ENCODE assay signal across 16 cellular contexts in the genomic region with DNA sequence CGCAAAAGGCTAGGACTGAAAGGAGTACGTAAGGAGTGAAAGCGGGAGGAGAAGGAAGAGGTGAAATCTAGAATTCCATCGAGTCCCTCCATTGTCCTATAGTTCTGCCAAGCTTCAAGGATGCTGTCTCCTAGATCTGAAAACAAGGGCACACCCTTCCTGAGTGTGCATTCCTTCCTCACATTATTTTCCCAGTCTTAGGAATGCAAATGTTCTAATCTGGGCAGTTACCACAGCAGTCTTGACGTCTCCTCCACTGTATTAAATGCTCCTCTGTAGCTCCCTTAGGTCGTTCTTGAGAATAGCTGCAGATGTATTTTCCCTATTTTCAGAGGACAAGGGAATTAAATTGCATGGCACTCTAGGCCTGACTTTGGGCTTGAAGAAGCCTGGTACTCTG.
DNase-seq lines count a peak whose midpoint lies in the region; TF ChIP-seq lines count a peak whose summit lies in the region.
"Had no signal": no experiment of that assay in that cellular context is flagged by ENCODE, and none has a peak within 500 bp of the region (broad histone marks: within the 10 kb centered on the region; RNA-seq: fewer than 3 reads in every experiment).

No MANE protein-coding gene starts in this region.

- TF ChIP-seq CTCF in osteocyte (IDR thresholded peaks at IDR 0.05) (no peak), ovary (IDR thresholded peaks at IDR 0.05) (no peak), GM13976 (IDR thresholded peaks at IDR 0.05; ENCODE audit: borderline replicate concordance, control extremely low read depth, extremely low read depth, insufficient read depth, missing control alignments) (no peak)

- no peak for TF ChIP-seq POLR2A in ovary (IDR thresholded peaks at IDR 0.05)

- H3K4me1 ChIP-seq in SJSA1 (replicated peaks) (peaks cover 20% of the 10 kb centered on the region), ovary (ENCODE audit: insufficient read depth) (no peaks in the 10 kb centered on the region)

- H3K9me3 Mint-ChIP-seq in osteocyte (ENCODE audit: unreplicated experiment): no peaks in the 10 kb centered on the region

- no peaks in the 10 kb centered on the region for H3K27me3 Mint-ChIP-seq in osteocyte (ENCODE audit: unreplicated experiment)
- H3K27me3 Mint-ChIP-seq: B cell had no signal

- H3K27ac ChIP-seq in SJSA1 (peak overlapping the region; percentile 29), ovary (no peak overlapping the region)
- H3K27ac ChIP-seq: KMS-11, SK-N-MC had no signal

- in situ Hi-C loops in GM13976 (cut with MboI; ENCODE audit: low sequenced_read_pairs, unreplicated experiment): no loop called here

- no peak overlapping the region for H3K4me3 Mint-ChIP-seq in osteocyte (ENCODE audit: unreplicated experiment)
- H3K4me3 Mint-ChIP-seq: B cell; CD4-positive, alpha-beta T cell had no signal

- intact Hi-C loops in ovary (cut with DNase I): no loop called here

- no peak for TF ChIP-seq EP300 in ovary (IDR thresholded peaks at IDR 0.05)

- 51 to 59% (median 56%) methylated on average over 6 of the region's 6 CpGs for WGBS in ovary, 3 donors

- no peaks in the 10 kb centered on the region for H3K36me3 Mint-ChIP-seq in osteocyte (ENCODE audit: unreplicated experiment)

- H3K9me3 ChIP-seq in SJSA1 (replicated peaks) (no peaks in the 10 kb centered on the region), ovary (no peaks in the 10 kb centered on the region)

- DNase-seq in AG20443 (ENCODE audit: low spot score) (peak; percentile 76), SJSA1 (ENCODE audit: low read depth in 1 of 2, low spot score in 2 of 2) (peak in 1 of 2 experiments; percentile 57), dedifferentiated amniotic fluid mesenchymal stem cell (ENCODE audit: extremely low spot score) (peak; percentile 52), osteocyte (ENCODE audit: extremely low spot score, unreplicated experiment) (no peak), ovary (no peak), GM13976 (ENCODE audit: low spot score) (no peak)
- no peak for DNase-seq in activated naive CD4-positive, alpha-beta T cell treated with Interleukin-2 at 50 U/mL for 16 hours
- DNase-seq: CD4-positive, alpha-beta T cell; NCI-H1092; NCI-H146; NCI-H2081; NCI-H510A treated with DMSO at 0.1 percent for 48 hours; NCI-H82 had no signal

- H3K27me3 ChIP-seq in SJSA1 (replicated peaks) (no peaks in the 10 kb centered on the region), ovary (no peaks in the 10 kb centered on the region)

- peaks cover 57% of the 10 kb centered on the region for H3K4me1 Mint-ChIP-seq in osteocyte (ENCODE audit: unreplicated experiment)
- H3K4me1 Mint-ChIP-seq: B cell had no signal

- H3K36me3 ChIP-seq in SJSA1 (peaks cover 2% of the 10 kb centered on the region; the same call in 1 of the 2 replicates), ovary (no peaks in the 10 kb centered on the region)

- H3K27ac Mint-ChIP-seq in osteocyte (ENCODE audit: unreplicated experiment): peak overlapping the region; percentile 36
- H3K27ac Mint-ChIP-seq: B cell; CD4-positive, alpha-beta T cell had no signal

- no peak overlapping the region for H3K4me3 ChIP-seq in SJSA1
- no peak overlapping the region for H3K4me3 ChIP-seq in ovary
- H3K4me3 ChIP-seq: SK-N-MC had no signal

Comparison
In these comparisons a context has a peak if more than half of its experiments do, and no peak if none do; other contexts are left out.
1. DNase-seq: peak in AG20443 (single experiment) and dedifferentiated amniotic fluid mesenchymal stem cell (single experiment); none in osteocyte (single experiment), ovary (0 of 5), GM13976 (single experiment) and activated naive CD4-positive, alpha-beta T cell treated with Interleukin-2 at 50 U/mL for 16 hours (single experiment).